9 cellular contexts compared by ENCODE assay signal in the genomic region with DNA sequence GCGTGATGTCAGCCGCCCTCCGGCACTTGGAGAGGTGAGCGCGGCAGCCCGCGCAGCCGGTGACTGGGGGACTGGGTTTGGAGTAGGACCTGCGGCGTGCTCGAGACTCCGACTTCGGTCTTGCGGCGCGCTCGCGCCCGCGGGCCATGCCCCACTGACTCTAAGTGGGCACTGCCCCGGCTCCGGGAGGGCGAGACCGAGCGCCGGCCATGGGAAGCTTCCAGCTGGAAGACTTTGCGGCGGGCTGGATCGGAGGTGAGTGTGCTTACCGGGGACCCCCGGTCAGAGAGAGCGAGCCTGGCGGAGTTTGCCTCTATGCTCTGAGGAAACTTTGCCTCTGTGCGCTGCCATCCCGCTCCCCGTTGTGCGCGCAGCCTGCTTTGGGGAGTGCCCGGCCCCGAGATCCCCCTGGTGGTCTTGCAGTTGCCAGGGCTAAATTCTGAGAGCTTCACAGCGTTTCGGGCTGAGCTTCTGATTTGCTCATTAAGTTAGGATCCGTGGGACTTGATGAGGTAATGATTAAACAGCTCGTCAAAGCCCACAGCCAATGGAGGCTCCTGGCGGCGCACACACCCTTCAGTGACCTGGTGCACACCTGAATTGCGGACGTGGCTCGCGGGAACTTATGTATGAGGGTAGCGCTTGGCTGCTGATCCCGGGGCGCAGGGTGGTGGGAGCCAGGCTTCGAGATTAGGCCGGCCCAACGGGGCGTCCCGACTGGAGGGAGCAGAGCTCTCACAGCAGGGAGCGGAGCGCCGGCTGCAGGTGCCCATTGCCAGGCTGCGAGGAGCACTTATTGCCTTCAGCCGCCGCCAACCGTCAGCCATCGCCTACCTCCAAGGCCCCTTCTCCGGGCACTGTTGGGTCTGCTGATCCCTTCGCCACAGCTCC. TPM values are rescaled to one million over a fixed set of nuclear protein-coding genes. Genes with fewer than 3 reads are reported as not detected.
DNase-seq lines count a peak whose midpoint lies in the region; ATAC-seq and TF ChIP-seq lines count a peak whose summit lies in the region.
"Had no signal": no experiment of that assay in that cellular context is flagged by ENCODE, and none has a peak within 500 bp of the region (broad histone marks: within the 10 kb centered on the region; RNA-seq: fewer than 3 reads in every experiment).

A gene with protein sequence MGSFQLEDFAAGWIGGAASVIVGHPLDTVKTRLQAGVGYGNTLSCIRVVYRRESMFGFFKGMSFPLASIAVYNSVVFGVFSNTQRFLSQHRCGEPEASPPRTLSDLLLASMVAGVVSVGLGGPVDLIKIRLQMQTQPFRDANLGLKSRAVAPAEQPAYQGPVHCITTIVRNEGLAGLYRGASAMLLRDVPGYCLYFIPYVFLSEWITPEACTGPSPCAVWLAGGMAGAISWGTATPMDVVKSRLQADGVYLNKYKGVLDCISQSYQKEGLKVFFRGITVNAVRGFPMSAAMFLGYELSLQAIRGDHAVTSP (plus strand): TSS at position 25 of the 891 bp plus-strand sequence. CDS start 185 bp downstream, at position 210.

- peak within 1 kb of the TSS; percentile 33 to 54 for H3K4me3 ChIP-seq in Panc1 (ENCODE audit: low read depth in 2 of 2, low read length in 2 of 2)
- H3K4me3 ChIP-seq in epithelial cell of esophagus (ENCODE audit: low read length), result peak within 1 kb of the TSS; percentile 39
- peak within 1 kb of the TSS; percentile 74 to 76 for H3K4me3 ChIP-seq in mucosa of rectum (ENCODE audit: low read length in 2 of 2)
- H3K4me3 ChIP-seq in upper lobe of left lung, result peak within 1 kb of the TSS in 3 of 4 donors; percentile 24 to 48 (median 40)

- TF ChIP-seq EP300 in upper lobe of left lung (IDR thresholded peaks at IDR 0.05), result no peak

- in situ Hi-C loops in Panc1 (cut with HindIII; ENCODE audit: low pct_unique_long_range_greater_than_20kb, low sequenced_read_pairs), result loop anchor here (25.0 kb wide), 1 partner anchor 373 kb away; a partner anchor contains a TSS

- CTCF ChIA-PET in Panc1 (lab: Charles Lee), result interaction anchor here (0.7 to 1.2 kb wide), 3 partner anchors 266 to 274 kb away, joined by 4 to 15 read pairs (median 5); no protein-coding TSS in a partner anchor

- DNase-seq in NCI-H1436 (lab: John Stamatoyannopoulos, UW), result peak; percentile 73
- no peak for DNase-seq in NCI-H1436 treated with DMSO at 0.1 percent for 48 hours (lab: John Stamatoyannopoulos, UW)
- no peak for DNase-seq in Panc1 (ENCODE audit: low read depth, low spot score)
- peak; percentile 60 for DNase-seq in epithelial cell of esophagus (ENCODE audit: low read depth)
- DNase-seq in upper lobe of left lung, result peak in 1 of 2 donors; percentile 89
- no peak for DNase-seq in COLO829 (ENCODE audit: low spot score)

- no peak within 1 kb of the TSS for H3K27ac ChIP-seq in Panc1 (ENCODE audit: low read length)
- H3K27ac ChIP-seq in mucosa of rectum (ENCODE audit: low read depth in 2 of 2, low read length in 2 of 2), result peak within 1 kb of the TSS; percentile 32 to 60
- no peak within 1 kb of the TSS for H3K27ac ChIP-seq in upper lobe of left lung

- intact Hi-C loops in Panc1 (cut with micrococcal nuclease; ENCODE audit: unreplicated experiment), result loop anchor here (5.0 kb wide), 1 partner anchor 93 kb away; no protein-coding TSS in a partner anchor

- H3K9me3 ChIP-seq in Panc1 (ENCODE audit: control insufficient read depth, insufficient read depth, low read depth, low read length) (no peaks in the 10 kb centered on the region), mucosa of rectum (ENCODE audit: control insufficient read depth in 2 of 2, low read length in 2 of 2) (no peaks in the 10 kb centered on the region), upper lobe of left lung (peaks cover 0 to 8% (median 0%) of the 10 kb centered on the region in 4 donors)

- TF ChIP-seq CTCF in Panc1 (IDR thresholded peaks at IDR 0.05) (peak; percentile 89), epithelial cell of esophagus (IDR thresholded peaks at IDR 0.05; ENCODE audit: insufficient read depth, low read depth, low read length, missing control alignments) (no peak), upper lobe of left lung (IDR thresholded peaks at IDR 0.05) (peak in 1 of 6 experiments; percentile 38)

- peaks cover 35% of the 10 kb centered on the region for H3K27me3 ChIP-seq in Panc1 (ENCODE audit: control insufficient read depth, insufficient read depth, low read length)
- H3K27me3 ChIP-seq in mucosa of rectum (ENCODE audit: control insufficient read depth in 2 of 2, insufficient read depth in 2 of 2, low read length in 2 of 2), result peaks cover 11 to 21% of the 10 kb centered on the region in 2 donors
- peaks cover 0 to 14% (median 5%) of the 10 kb centered on the region in 4 donors for H3K27me3 ChIP-seq in upper lobe of left lung

- H3K36me3 ChIP-seq in Panc1 (ENCODE audit: control insufficient read depth, insufficient read depth, low read length) (no peaks in the 10 kb centered on the region), mucosa of rectum (ENCODE audit: control insufficient read depth in 2 of 2, insufficient read depth in 2 of 2, low read length in 2 of 2) (no peaks in the 10 kb centered on the region), upper lobe of left lung (no peaks in the 10 kb centered on the region)

- WGBS in upper lobe of left lung, 2 donors, result 1 to 10% methylated on average over 7 to 63 of the region's 68 CpGs

- ATAC-seq in HG03354 (IDR thresholded peaks at IDR 0.05; ENCODE audit: poor library complexity, severe bottlenecking, unreplicated experiment) (peak; percentile 95), Panc1 (peak; percentile 91), upper lobe of left lung (ENCODE audit: low FRiP score in 2 of 2) (peak; percentile 52 to 68)

- TF ChIP-seq POLR2A in upper lobe of left lung (IDR thresholded peaks at IDR 0.05), result no peak

- BruUV-seq in Panc1 (replicated peaks; lab: Mats Ljungman, UMichigan), result no TSS peak

- POLR2A ChIA-PET in Panc1 (lab: Charles Lee), result interaction anchor here (0.5 kb wide), 1 partner anchor 14 kb away, joined by 3 read pairs; no protein-coding TSS in a partner anchor

- peak within 1 kb of the TSS; percentile 32 to 74 for H3K9ac ChIP-seq in mucosa of rectum (ENCODE audit: low read depth in 1 of 2, low read length in 2 of 2)

- H3K4me1 ChIP-seq in Panc1 (ENCODE audit: control insufficient read depth, insufficient read depth, low read length), result 0 out of 2 replicates have a peak, but pooled peaks cover 3% of the 10 kb centered on the region
- peaks cover 2 to 8% of the 10 kb centered on the region in 2 donors for H3K4me1 ChIP-seq in mucosa of rectum (ENCODE audit: control insufficient read depth in 2 of 2, insufficient read depth in 2 of 2, low read length in 2 of 2)
- peaks cover 6 to 14% (median 12%) of the 10 kb centered on the region in 4 donors for H3K4me1 ChIP-seq in upper lobe of left lung

RNA-seq across cellular contexts. Expression of the gene that starts here (rescaled TPM):
- not detected for total RNA-seq in Panc1 (2021; ENCODE audit: unreplicated experiment)
- not detected for polyA plus RNA-seq in Panc1 (2012; ENCODE audit: insufficient read length)
- not detected for total RNA-seq in upper lobe of left lung
- total RNA-seq: CD4-positive, CD25-positive, alpha-beta regulatory T cell had no signal
- polyA plus RNA-seq: CD4-positive, CD25-positive, alpha-beta regulatory T cell had no signal

Comparison
In these comparisons a context has a peak if more than half of its experiments do, and no peak if none do; other contexts are left out.
1. DNase-seq: peak in NCI-H1436 (single experiment) and epithelial cell of esophagus (single experiment); none in NCI-H1436 treated with DMSO at 0.1 percent for 48 hours (single experiment), Panc1 (single experiment) and COLO829 (single experiment).
2. Peak in ATAC-seq and H3K4me3 ChIP-seq in Panc1; RNA of the gene not detected or under 1 TPM.
3. Peak in ATAC-seq and H3K4me3 ChIP-seq in upper lobe of left lung; RNA of the gene not detected or under 1 TPM.
4. H3K27ac ChIP-seq: peak in mucosa of rectum (2 of 2); none in Panc1 (single experiment) and upper lobe of left lung (0 of 4).
5. Peak in every context shown above with its lines, with median percentiles within 50 percentile points of each other: ATAC-seq and H3K4me3 ChIP-seq.